ENCODE assay signal across 11 cellular contexts in the genomic region with DNA sequence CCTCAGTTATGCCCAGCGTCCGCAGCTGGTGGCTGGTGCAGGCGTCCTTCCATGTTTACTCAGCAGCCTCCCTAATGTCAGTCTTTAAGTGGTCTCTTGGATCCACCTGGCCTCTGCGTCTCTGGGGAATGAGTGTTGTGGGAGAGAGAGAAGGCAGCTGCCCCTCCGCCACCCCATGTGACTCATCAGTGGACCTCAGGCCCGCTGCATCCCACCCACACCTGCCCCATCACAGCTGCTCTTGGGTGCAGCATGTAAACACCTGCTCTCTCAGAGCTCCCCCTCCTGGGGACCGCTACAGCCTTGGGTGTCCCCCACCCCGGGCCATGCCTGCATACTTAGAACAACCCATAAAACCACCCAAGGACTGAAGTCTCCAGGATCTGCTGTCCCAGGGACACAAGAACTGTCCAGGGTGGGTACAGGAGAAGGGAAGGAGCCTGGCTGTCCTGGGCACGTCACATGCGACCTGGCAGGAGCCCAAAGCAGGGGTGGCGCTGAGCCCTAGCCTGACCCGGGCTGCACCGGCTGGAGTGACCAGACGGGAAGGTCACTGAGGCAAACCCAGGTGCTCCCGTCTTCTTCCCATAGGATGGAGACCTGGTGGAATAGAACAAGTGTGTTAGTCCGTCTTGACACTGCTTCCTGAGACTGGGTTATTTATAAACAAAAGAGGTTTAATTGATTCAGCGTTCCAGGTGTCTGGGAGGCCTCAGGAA. TPM values are rescaled to one million over a fixed set of nuclear protein-coding genes. Genes with fewer than 3 reads are reported as not detected.
DNase-seq lines count a peak whose midpoint lies in the region; ATAC-seq and TF ChIP-seq lines count a peak whose summit lies in the region.
"Had no signal": no experiment of that assay in that cellular context is flagged by ENCODE, and none has a peak within 500 bp of the region (broad histone marks: within the 10 kb centered on the region; RNA-seq: fewer than 3 reads in every experiment).

No MANE protein-coding gene starts in this region.

- H3K9me3 ChIP-seq in CD4-positive, alpha-beta T cell (ENCODE audit: control insufficient read depth, low read length): no peaks in the 10 kb centered on the region
- H3K9me3 ChIP-seq in tibial artery: no peaks in the 10 kb centered on the region
- H3K9me3 ChIP-seq: esophagus squamous epithelium had no signal

- TF ChIP-seq CTCF in CD4-positive, alpha-beta T cell (IDR thresholded peaks at IDR 0.05): no peak
- no peak for TF ChIP-seq CTCF in tibial artery (IDR thresholded peaks at IDR 0.05)

- no peak overlapping the region for H3K27ac ChIP-seq in CD4-positive, alpha-beta T cell (ENCODE audit: low read depth, low read length)
- H3K27ac ChIP-seq in tibial artery: no peak overlapping the region
- H3K27ac ChIP-seq: esophagus squamous epithelium had no signal

- H3K27me3 ChIP-seq in CD4-positive, alpha-beta T cell (ENCODE audit: control insufficient read depth, insufficient read depth, low read length): no peaks in the 10 kb centered on the region
- H3K27me3 ChIP-seq in tibial artery: no peaks in the 10 kb centered on the region
- H3K27me3 ChIP-seq: esophagus squamous epithelium had no signal

- DNase-seq in activated naive CD4-positive, alpha-beta T cell treated with anti-CD3 and anti-CD28 coated beads, Interleukin-2, amount 10 ng/mL, durations not matched to agents 7 days and 5 days: peak; percentile 27
- DNase-seq in activated naive CD4-positive, alpha-beta T cell treated with Interleukin-2 at 50 U/mL for 16 hours: no peak
- peak; percentile 84 for DNase-seq in NCI-H146 (lab: John Stamatoyannopoulos, UW)
- peak; percentile 45 for DNase-seq in dermis blood vessel endothelial cell
- no peak for DNase-seq in CD4-positive, alpha-beta T cell
- DNase-seq in tibial artery: no peak
- DNase-seq: esophagus squamous epithelium had no signal

- peak; percentile 50 for ATAC-seq in stimulated activated memory B cell treated with anti-CD40 and anti-IgM and Interleukin-4, amounts not matched to agents 10 μg/mL and 1 μg/mL and 100 μg/mL, for 72 hours
- ATAC-seq in CD4-positive, alpha-beta T cell (ENCODE audit: poor library complexity): no peak
- ATAC-seq in GM19035 (IDR thresholded peaks at IDR 0.05; ENCODE audit: unreplicated experiment): no peak

- H3K4me1 Mint-ChIP-seq in activated naive CD4-positive, alpha-beta T cell treated with anti-CD3 and anti-CD28 coated beads, Interleukin-2, amount 10 ng/mL, durations not matched to agents 7 days and 5 days: no peaks in the 10 kb centered on the region
- H3K4me1 Mint-ChIP-seq in stimulated activated memory B cell treated with anti-CD40 and anti-IgM and Interleukin-4, amounts not matched to agents 10 μg/mL and 1 μg/mL and 100 μg/mL, for 72 hours: peaks cover 7% of the 10 kb centered on the region
- peaks cover 4% of the 10 kb centered on the region for H3K4me1 Mint-ChIP-seq in CD4-positive, alpha-beta T cell (ENCODE audit: low read depth)

- no peak overlapping the region for H3K27ac Mint-ChIP-seq in activated naive CD4-positive, alpha-beta T cell treated with anti-CD3 and anti-CD28 coated beads, Interleukin-2, amount 10 ng/mL, durations not matched to agents 7 days and 5 days
- H3K27ac Mint-ChIP-seq in stimulated activated memory B cell treated with anti-CD40 and anti-IgM and Interleukin-4, amounts not matched to agents 10 μg/mL and 1 μg/mL and 100 μg/mL, for 72 hours: no peak overlapping the region
- H3K27ac Mint-ChIP-seq in CD4-positive, alpha-beta T cell: no peak overlapping the region

- H3K27me3 Mint-ChIP-seq in activated naive CD4-positive, alpha-beta T cell treated with anti-CD3 and anti-CD28 coated beads, Interleukin-2, amount 10 ng/mL, durations not matched to agents 7 days and 5 days: no peaks in the 10 kb centered on the region
- no peaks in the 10 kb centered on the region for H3K27me3 Mint-ChIP-seq in stimulated activated memory B cell treated with anti-CD40 and anti-IgM and Interleukin-4, amounts not matched to agents 10 μg/mL and 1 μg/mL and 100 μg/mL, for 72 hours
- H3K27me3 Mint-ChIP-seq in CD4-positive, alpha-beta T cell: no peaks in the 10 kb centered on the region

- POLR2A ChIA-PET in CD4-positive, alpha-beta T cell (lab: Charles Lee): no interaction called here

- no peaks in the 10 kb centered on the region for H3K9me3 Mint-ChIP-seq in activated naive CD4-positive, alpha-beta T cell treated with anti-CD3 and anti-CD28 coated beads, Interleukin-2, amount 10 ng/mL, durations not matched to agents 7 days and 5 days
- no peaks in the 10 kb centered on the region for H3K9me3 Mint-ChIP-seq in stimulated activated memory B cell treated with anti-CD40 and anti-IgM and Interleukin-4, amounts not matched to agents 10 μg/mL and 1 μg/mL and 100 μg/mL, for 72 hours
- H3K9me3 Mint-ChIP-seq in CD4-positive, alpha-beta T cell: no peaks in the 10 kb centered on the region

- intact Hi-C loops in CD4-positive, alpha-beta T cell (cut with DNase I, micrococcal nuclease): no loop called here
- intact Hi-C loops in tibial artery (cut with DNase I; ENCODE audit: low total_unique reads): no loop called here

- no peak overlapping the region for H3K4me3 ChIP-seq in tibial artery
- H3K4me3 ChIP-seq: esophagus squamous epithelium had no signal

- H3K4me1 ChIP-seq in tibial artery: peaks cover 0 to 6% (median 2%) of the 10 kb centered on the region in 4 donors

- CTCF ChIA-PET in activated naive CD4-positive, alpha-beta T cell treated with anti-CD3 and anti-CD28 coated beads, Interleukin-2, amount 10 ng/mL, durations not matched to agents 7 days and 5 days (lab: Charles Lee): interaction anchor here (2.0 kb wide), 1 partner anchor 9 kb away, joined by 7 read pairs; no protein-coding TSS in a partner anchor
- CTCF ChIA-PET in CD4-positive, alpha-beta T cell (lab: Charles Lee): no interaction called here

- peaks cover 7 to 22% (median 20%) of the 10 kb centered on the region in 3 donors for H3K36me3 ChIP-seq in tibial artery

- no peak overlapping the region for H3K4me3 Mint-ChIP-seq in activated naive CD4-positive, alpha-beta T cell treated with anti-CD3 and anti-CD28 coated beads, Interleukin-2, amount 10 ng/mL, durations not matched to agents 7 days and 5 days
- H3K4me3 Mint-ChIP-seq in stimulated activated memory B cell treated with anti-CD40 and anti-IgM and Interleukin-4, amounts not matched to agents 10 μg/mL and 1 μg/mL and 100 μg/mL, for 72 hours: no peak overlapping the region
- H3K4me3 Mint-ChIP-seq in CD4-positive, alpha-beta T cell: no peak overlapping the region

- H3K36me3 Mint-ChIP-seq in activated naive CD4-positive, alpha-beta T cell treated with anti-CD3 and anti-CD28 coated beads, Interleukin-2, amount 10 ng/mL, durations not matched to agents 7 days and 5 days: no peaks in the 10 kb centered on the region
- H3K36me3 Mint-ChIP-seq in stimulated activated memory B cell treated with anti-CD40 and anti-IgM and Interleukin-4, amounts not matched to agents 10 μg/mL and 1 μg/mL and 100 μg/mL, for 72 hours: peaks cover 7% of the 10 kb centered on the region
- peaks cover under 1% of the 10 kb centered on the region for H3K36me3 Mint-ChIP-seq in CD4-positive, alpha-beta T cell (ENCODE audit: low read depth)

RNA-seq across cellular contexts. Expression of a gene that starts 4.2 kb away (rescaled TPM):
- not detected in 2 replicates for total RNA-seq in dermis blood vessel endothelial cell
- total RNA-seq in CD4-positive, alpha-beta T cell: not detected
- total RNA-seq: activated CD8-positive, alpha-beta memory T cell treated with anti-CD3 and anti-CD28 coated beads for 36 hours; esophagus squamous epithelium; omental fat pad had no signal

RNA-seq across cellular contexts. Expression of a gene that starts 9.7 kb away (rescaled TPM):
- 12.1 and 17.3 TPM in 2 replicates for total RNA-seq in dermis blood vessel endothelial cell
- 10 to 100 TPM; 12.0 to 14.2 TPM for total RNA-seq in CD4-positive, alpha-beta T cell

RNA-seq across cellular contexts. Expression of a gene that starts 47.6 kb away (rescaled TPM):
- 19.9 and 22.8 TPM in 2 replicates for total RNA-seq in dermis blood vessel endothelial cell
- total RNA-seq in CD4-positive, alpha-beta T cell: 10 to 100 TPM; 27.2 to 27.8 TPM

RNA-seq across cellular contexts. Expression of a gene that starts 47.8 kb away (rescaled TPM):
- total RNA-seq in dermis blood vessel endothelial cell: 2.4 and 3.7 TPM in 2 replicates
- 1 to 10 TPM; 2.3 to 2.5 TPM for total RNA-seq in CD4-positive, alpha-beta T cell

Comparison
In these comparisons a context has a peak if more than half of its experiments do, and no peak if none do; other contexts are left out.
1. DNase-seq: peak in activated naive CD4-positive, alpha-beta T cell treated with anti-CD3 and anti-CD28 coated beads, Interleukin-2, amount 10 ng/mL, durations not matched to agents 7 days and 5 days (single experiment), NCI-H146 (single experiment) and dermis blood vessel endothelial cell (single experiment); none in activated naive CD4-positive, alpha-beta T cell treated with Interleukin-2 at 50 U/mL for 16 hours (single experiment), CD4-positive, alpha-beta T cell (0 of 10) and tibial artery (0 of 2).